8 cellular contexts compared by ENCODE assay signal in the genomic region with DNA sequence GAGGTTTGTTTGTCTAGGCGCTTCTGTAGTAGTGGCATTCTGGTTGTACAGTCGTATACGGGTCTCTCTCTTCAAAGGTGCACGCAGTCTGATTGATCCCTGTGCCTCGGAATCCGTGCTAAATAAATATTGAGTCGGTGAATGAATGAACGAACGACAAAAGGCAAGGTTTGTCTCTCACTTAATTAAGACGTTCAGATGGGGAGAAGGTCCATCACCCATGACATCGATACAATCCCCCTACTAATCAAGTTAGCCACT. TPM values are rescaled to one million over a fixed set of nuclear protein-coding genes. Genes with fewer than 3 reads are reported as not detected.
DNase-seq lines count a peak whose midpoint lies in the region; ATAC-seq lines count a peak whose summit lies in the region.

No MANE protein-coding gene starts in this region.

- H3K27ac ChIP-seq in angular gyrus (ENCODE audit: low read depth, low read length): peak overlapping the region; percentile 96
- H3K27ac ChIP-seq in mesodermal cell (ENCODE audit: low read depth, low read length, severe bottlenecking): no peak overlapping the region

- no peaks in the 10 kb centered on the region for H3K9me3 ChIP-seq in mesodermal cell (ENCODE audit: control insufficient read depth, low read length)

- DNase-seq in LoVo (ENCODE audit: low spot score): no peak
- DNase-seq in T1000 (lab: John Stamatoyannopoulos, UW): no peak

- H3K4me3 ChIP-seq in mesodermal cell (ENCODE audit: extremely low read depth, insufficient read depth, low read length, poor library complexity, severe bottlenecking): peak overlapping the region; percentile 98

- ATAC-seq in GM18499 (IDR thresholded peaks at IDR 0.05; ENCODE audit: insufficient read depth, unreplicated experiment) (peak; percentile 0), HG03064 (IDR thresholded peaks at IDR 0.05; ENCODE audit: low read depth, unreplicated experiment) (peak; percentile 2), HG02571 (IDR thresholded peaks at IDR 0.05; ENCODE audit: unreplicated experiment) (no peak), HG03139 (IDR thresholded peaks at IDR 0.05; ENCODE audit: unreplicated experiment) (no peak)

- 13 to 31% methylated on average over 3 to 10 of the region's 11 CpGs for WGBS in mesodermal cell (ENCODE audit: insufficient coverage in 2 of 2), 2 experiments

- peaks cover 10% of the 10 kb centered on the region for H3K4me1 ChIP-seq in mesodermal cell (ENCODE audit: control insufficient read depth, insufficient read depth, low read length, poor library complexity, severe bottlenecking)

- peaks cover 2% of the 10 kb centered on the region for H3K36me3 ChIP-seq in mesodermal cell (ENCODE audit: control insufficient read depth, insufficient read depth, low read length)

RNA-seq across cellular contexts. Expression of a gene that starts 0.5 kb away (rescaled TPM):
- 12.1 TPM for polyA plus RNA-seq in mesodermal cell (2013, experiment 1 of 2)
- polyA plus RNA-seq in mesodermal cell (2013, experiment 2 of 2): 10.8 TPM

Comparison
In these comparisons a context has a peak if more than half of its experiments do, and no peak if none do; other contexts are left out.
1. ATAC-seq: peak in GM18499 (single experiment) and HG03064 (single experiment); none in HG02571 (single experiment) and HG03139 (single experiment).